In genomic region chr2:238422285-238422684, GRCh38 we compare ENCODE assay signal across 1 cellular context.
A peak's percentile ranks its signal among the peaks of the same experiment; 100 is the strongest.
TF ChIP-seq lines count a peak whose summit lies in the region.

No MANE protein-coding gene starts in this region.

TF ChIP-seq in K562, 482 proteins besides CTCF, POLR2A, EP300 and RAD21 (continued from another document):
- TF ChIP-seq ZNF395 (CRISPR knock-in tag; IDR thresholded peaks at IDR 0.05) (0 out of 2 replicates have a peak, but pooled peaks have one; percentile 29), NFIC (IDR thresholded peaks at IDR 0.05) (peak; percentile 93), HMGN3 (IDR thresholded peaks at IDR 0.05; ENCODE audit: borderline replicate concordance, extremely low read depth, insufficient read length, low read depth, low read length) (peak; percentile 76), POLR2AphosphoS5 (IDR thresholded peaks at IDR 0.05; ENCODE audit: control insufficient read depth, insufficient read depth, low read depth, low read length) (peak; percentile 96), ARID1B (IDR thresholded peaks at IDR 0.05) (peak; percentile 96), ZBTB7A (IDR thresholded peaks at IDR 0.05; ENCODE audit: borderline replicate concordance, control insufficient read depth, low read depth, low read length) (peak; percentile 84; the same call in 1 of the 2 replicates), PKNOX1 (IDR thresholded peaks at IDR 0.05) (peak; percentile 49), PML (IDR thresholded peaks at IDR 0.05; ENCODE audit: low read length) (peak; percentile 91), NEUROD1 (IDR thresholded peaks at IDR 0.05; ENCODE audit: borderline replicate concordance, low read depth, low read length, partially characterized antibody) (peak; percentile 33), CCNT2 (IDR thresholded peaks at IDR 0.05; ENCODE audit: borderline replicate concordance, extremely low read depth, insufficient read length, low read depth, low read length) (peak; percentile 66), PCBP2 (IDR thresholded peaks at IDR 0.05; ENCODE audit: low read depth, low read length, poor library complexity, severe bottlenecking) (no peak), TCF7 (IDR thresholded peaks at IDR 0.05; ENCODE audit: borderline replicate concordance) (peak; percentile 69; the same call in 1 of the 2 replicates), ZMIZ1 (IDR thresholded peaks at IDR 0.05; ENCODE audit: low read depth in 2 of 2, low read length in 2 of 2) (0 out of 4 replicates have a peak, but pooled peaks of 1 of the 2 experiments have one; percentile 34), CBFA2T3 (IDR thresholded peaks at IDR 0.05) (peak; percentile 98), SIX5 (IDR thresholded peaks at IDR 0.05; ENCODE audit: borderline replicate concordance in 1 of 2, insufficient read depth in 1 of 2, low read depth in 1 of 2, low read length in 2 of 2) (no peak), TAL1 (IDR thresholded peaks at IDR 0.05) (peak; percentile 95), MEIS2 (IDR thresholded peaks at IDR 0.05; ENCODE audit: partially characterized antibody) (peak; percentile 53), ZBTB9 (CRISPR knock-in tag; IDR thresholded peaks at IDR 0.05) (peak; percentile 98), NCOA1 (IDR thresholded peaks at IDR 0.05; ENCODE audit: low read depth) (peak; percentile 77; the same call in 1 of the 2 replicates), HDAC3 (IDR thresholded peaks at IDR 0.05; ENCODE audit: borderline replicate concordance, partially characterized antibody) (peak; percentile 68), NFRKB (IDR thresholded peaks at IDR 0.05; ENCODE audit: low read depth) (no peak), KDM1A (IDR thresholded peaks at IDR 0.05) (peak; percentile 70 to 88), CREB1 (IDR thresholded peaks at IDR 0.05) (peak; percentile 66), CREB1 (CRISPR knock-in tag; IDR thresholded peaks at IDR 0.05) (no peak), TFAP4 (CRISPR knock-in tag; IDR thresholded peaks at IDR 0.05; ENCODE audit: borderline replicate concordance) (peak; percentile 70), PHB2 (IDR thresholded peaks at IDR 0.05; ENCODE audit: low read depth) (peak; percentile 81), ZEB2 (IDR thresholded peaks at IDR 0.05) (peak; percentile 72), RCOR1 (IDR thresholded peaks at IDR 0.05; ENCODE audit: borderline replicate concordance in 1 of 2, low read depth in 2 of 2, low read length in 2 of 2) (peak; percentile 35 to 83; a peak in 3 of 4 replicates), ZFX (CRISPR knock-in tag; IDR thresholded peaks at IDR 0.05) (peak; percentile 53; the same call in 1 of the 2 replicates), TBL1XR1 (IDR thresholded peaks at IDR 0.05; ENCODE audit: low read length in 2 of 2) (peak in 1 of 2 experiments; percentile 53; a peak in 1 of 4 replicates), TOE1 (IDR thresholded peaks at IDR 0.05; ENCODE audit: borderline replicate concordance) (0 out of 2 replicates have a peak, but pooled peaks have one; percentile 41), TOE1 (CRISPR knock-in tag; IDR thresholded peaks at IDR 0.05; ENCODE audit: borderline replicate concordance, low read depth) (no peak), CC2D1A (IDR thresholded peaks at IDR 0.05) (peak; percentile 77; the same call in 1 of the 2 replicates)
